Comparison of ENCODE assay signal across 1 cellular context in the genomic region with DNA sequence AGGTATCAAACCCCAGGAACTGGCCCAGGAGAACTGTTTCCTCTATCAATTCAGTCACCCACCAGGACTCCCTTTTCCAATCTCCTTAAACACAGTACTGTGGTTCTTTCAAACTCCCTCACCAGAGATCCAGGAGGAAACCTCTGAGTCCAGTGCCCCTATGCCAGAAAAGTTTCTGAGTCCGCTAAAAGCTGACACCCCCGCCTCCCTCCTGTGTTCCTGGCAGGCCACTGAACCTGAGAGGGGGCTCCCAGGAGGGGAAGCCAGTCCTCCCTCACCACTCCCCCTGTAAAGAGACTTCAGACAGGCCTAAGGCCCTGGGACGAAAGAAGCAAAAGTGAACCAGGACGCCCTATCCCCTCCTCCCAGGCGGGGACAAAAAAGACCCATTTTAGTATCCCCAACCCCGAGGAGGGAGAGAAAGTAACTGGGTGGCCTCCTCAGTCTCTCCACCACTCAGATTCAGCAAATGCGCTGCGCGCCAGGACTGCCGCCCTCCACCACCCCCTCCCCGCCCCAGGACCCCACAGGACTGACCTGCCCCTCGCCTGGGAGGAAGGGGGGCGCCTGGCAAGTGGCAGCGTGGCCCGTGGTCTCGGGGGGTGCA.
TF ChIP-seq lines count a peak whose summit lies in the region.

No MANE protein-coding gene starts in this region.

TF ChIP-seq in GM23338, 12 proteins besides CTCF, POLR2A, EP300 and RAD21 (continued from another document):
- TF ChIP-seq EZH2phosphoT487 (IDR thresholded peaks at IDR 0.05; ENCODE audit: unreplicated experiment) = no peak
- no peak for TF ChIP-seq NANOG (IDR thresholded peaks at IDR 0.05; ENCODE audit: borderline replicate concordance)
- TF ChIP-seq, protein P1, sequence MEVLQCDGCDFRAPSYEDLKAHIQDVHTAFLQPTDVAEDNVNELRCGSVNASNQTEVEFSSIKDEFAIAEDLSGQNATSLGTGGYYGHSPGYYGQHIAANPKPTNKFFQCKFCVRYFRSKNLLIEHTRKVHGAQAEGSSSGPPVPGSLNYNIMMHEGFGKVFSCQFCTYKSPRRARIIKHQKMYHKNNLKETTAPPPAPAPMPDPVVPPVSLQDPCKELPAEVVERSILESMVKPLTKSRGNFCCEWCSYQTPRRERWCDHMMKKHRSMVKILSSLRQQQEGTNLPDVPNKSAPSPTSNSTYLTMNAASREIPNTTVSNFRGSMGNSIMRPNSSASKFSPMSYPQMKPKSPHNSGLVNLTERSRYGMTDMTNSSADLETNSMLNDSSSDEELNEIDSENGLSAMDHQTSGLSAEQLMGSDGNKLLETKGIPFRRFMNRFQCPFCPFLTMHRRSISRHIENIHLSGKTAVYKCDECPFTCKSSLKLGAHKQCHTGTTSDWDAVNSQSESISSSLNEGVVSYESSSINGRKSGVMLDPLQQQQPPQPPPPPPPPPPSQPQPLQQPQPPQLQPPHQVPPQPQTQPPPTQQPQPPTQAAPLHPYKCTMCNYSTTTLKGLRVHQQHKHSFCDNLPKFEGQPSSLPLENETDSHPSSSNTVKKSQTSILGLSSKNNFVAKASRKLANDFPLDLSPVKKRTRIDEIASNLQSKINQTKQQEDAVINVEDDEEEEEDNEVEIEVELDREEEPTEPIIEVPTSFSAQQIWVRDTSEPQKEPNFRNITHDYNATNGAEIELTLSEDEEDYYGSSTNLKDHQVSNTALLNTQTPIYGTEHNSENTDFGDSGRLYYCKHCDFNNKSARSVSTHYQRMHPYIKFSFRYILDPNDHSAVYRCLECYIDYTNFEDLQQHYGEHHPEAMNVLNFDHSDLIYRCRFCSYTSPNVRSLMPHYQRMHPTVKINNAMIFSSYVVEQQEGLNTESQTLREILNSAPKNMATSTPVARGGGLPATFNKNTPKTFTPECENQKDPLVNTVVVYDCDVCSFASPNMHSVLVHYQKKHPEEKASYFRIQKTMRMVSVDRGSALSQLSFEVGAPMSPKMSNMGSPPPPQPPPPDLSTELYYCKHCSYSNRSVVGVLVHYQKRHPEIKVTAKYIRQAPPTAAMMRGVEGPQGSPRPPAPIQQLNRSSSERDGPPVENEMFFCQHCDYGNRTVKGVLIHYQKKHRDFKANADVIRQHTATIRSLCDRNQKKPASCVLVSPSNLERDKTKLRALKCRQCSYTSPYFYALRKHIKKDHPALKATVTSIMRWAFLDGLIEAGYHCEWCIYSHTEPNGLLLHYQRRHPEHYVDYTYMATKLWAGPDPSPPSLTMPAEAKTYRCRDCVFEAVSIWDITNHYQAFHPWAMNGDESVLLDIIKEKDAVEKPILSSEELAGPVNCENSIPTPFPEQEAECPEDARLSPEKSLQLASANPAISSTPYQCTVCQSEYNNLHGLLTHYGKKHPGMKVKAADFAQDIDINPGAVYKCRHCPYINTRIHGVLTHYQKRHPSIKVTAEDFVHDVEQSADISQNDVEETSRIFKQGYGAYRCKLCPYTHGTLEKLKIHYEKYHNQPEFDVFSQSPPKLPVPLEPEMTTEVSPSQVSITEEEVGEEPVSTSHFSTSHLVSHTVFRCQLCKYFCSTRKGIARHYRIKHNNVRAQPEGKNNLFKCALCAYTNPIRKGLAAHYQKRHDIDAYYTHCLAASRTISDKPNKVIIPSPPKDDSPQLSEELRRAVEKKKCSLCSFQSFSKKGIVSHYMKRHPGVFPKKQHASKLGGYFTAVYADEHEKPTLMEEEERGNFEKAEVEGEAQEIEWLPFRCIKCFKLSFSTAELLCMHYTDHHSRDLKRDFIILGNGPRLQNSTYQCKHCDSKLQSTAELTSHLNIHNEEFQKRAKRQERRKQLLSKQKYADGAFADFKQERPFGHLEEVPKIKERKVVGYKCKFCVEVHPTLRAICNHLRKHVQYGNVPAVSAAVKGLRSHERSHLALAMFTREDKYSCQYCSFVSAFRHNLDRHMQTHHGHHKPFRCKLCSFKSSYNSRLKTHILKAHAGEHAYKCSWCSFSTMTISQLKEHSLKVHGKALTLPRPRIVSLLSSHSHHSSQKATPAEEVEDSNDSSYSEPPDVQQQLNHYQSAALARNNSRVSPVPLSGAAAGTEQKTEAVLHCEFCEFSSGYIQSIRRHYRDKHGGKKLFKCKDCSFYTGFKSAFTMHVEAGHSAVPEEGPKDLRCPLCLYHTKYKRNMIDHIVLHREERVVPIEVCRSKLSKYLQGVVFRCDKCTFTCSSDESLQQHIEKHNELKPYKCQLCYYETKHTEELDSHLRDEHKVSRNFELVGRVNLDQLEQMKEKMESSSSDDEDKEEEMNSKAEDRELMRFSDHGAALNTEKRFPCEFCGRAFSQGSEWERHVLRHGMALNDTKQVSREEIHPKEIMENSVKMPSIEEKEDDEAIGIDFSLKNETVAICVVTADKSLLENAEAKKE (CRISPR knock-in tag; IDR thresholded peaks at IDR 0.05) = no peak
- TF ChIP-seq, protein P2, sequence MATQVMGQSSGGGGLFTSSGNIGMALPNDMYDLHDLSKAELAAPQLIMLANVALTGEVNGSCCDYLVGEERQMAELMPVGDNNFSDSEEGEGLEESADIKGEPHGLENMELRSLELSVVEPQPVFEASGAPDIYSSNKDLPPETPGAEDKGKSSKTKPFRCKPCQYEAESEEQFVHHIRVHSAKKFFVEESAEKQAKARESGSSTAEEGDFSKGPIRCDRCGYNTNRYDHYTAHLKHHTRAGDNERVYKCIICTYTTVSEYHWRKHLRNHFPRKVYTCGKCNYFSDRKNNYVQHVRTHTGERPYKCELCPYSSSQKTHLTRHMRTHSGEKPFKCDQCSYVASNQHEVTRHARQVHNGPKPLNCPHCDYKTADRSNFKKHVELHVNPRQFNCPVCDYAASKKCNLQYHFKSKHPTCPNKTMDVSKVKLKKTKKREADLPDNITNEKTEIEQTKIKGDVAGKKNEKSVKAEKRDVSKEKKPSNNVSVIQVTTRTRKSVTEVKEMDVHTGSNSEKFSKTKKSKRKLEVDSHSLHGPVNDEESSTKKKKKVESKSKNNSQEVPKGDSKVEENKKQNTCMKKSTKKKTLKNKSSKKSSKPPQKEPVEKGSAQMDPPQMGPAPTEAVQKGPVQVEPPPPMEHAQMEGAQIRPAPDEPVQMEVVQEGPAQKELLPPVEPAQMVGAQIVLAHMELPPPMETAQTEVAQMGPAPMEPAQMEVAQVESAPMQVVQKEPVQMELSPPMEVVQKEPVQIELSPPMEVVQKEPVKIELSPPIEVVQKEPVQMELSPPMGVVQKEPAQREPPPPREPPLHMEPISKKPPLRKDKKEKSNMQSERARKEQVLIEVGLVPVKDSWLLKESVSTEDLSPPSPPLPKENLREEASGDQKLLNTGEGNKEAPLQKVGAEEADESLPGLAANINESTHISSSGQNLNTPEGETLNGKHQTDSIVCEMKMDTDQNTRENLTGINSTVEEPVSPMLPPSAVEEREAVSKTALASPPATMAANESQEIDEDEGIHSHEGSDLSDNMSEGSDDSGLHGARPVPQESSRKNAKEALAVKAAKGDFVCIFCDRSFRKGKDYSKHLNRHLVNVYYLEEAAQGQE (IDR thresholded peaks at IDR 0.05; ENCODE audit: unreplicated experiment) = no peak
- TF ChIP-seq, protein P3, sequence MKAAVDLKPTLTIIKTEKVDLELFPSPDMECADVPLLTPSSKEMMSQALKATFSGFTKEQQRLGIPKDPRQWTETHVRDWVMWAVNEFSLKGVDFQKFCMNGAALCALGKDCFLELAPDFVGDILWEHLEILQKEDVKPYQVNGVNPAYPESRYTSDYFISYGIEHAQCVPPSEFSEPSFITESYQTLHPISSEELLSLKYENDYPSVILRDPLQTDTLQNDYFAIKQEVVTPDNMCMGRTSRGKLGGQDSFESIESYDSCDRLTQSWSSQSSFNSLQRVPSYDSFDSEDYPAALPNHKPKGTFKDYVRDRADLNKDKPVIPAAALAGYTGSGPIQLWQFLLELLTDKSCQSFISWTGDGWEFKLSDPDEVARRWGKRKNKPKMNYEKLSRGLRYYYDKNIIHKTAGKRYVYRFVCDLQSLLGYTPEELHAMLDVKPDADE (IDR thresholded peaks at IDR 0.05) = no peak
- no peak for TF ChIP-seq EZH2 (IDR thresholded peaks at IDR 0.05; ENCODE audit: low read depth, unreplicated experiment)
- no peak for TF ChIP-seq JUNB (IDR thresholded peaks at IDR 0.05; ENCODE audit: unreplicated experiment)
- no peak for TF ChIP-seq POLR2AphosphoS5 (IDR thresholded peaks at IDR 0.05; ENCODE audit: low read depth)
